1 cellular context compared by ENCODE assay signal in the genomic region with DNA sequence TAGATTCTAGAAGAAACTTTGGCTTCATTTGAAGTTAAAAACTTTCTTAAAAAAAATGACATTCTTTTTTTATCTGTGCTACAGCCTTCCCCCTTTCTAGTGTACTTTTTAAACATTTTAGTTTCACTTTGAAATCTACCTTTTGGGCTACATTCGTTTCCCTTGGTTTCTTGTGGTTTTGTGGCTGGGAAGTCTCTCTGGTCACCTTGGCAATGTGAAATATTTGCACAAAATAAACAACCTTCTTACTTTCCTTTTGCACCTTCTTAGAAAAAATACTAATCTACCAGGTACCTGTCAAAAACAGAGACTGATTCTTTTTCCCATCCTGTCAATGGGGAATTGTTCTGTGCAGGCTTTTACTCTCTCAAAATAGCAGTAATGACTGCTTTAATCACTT.
TF ChIP-seq lines count a peak whose summit lies in the region.

No MANE protein-coding gene starts in this region.

TF ChIP-seq in SK-N-SH, 30 proteins besides CTCF, POLR2A, EP300 and RAD21 (continued from another document):
- TF ChIP-seq, protein P1, sequence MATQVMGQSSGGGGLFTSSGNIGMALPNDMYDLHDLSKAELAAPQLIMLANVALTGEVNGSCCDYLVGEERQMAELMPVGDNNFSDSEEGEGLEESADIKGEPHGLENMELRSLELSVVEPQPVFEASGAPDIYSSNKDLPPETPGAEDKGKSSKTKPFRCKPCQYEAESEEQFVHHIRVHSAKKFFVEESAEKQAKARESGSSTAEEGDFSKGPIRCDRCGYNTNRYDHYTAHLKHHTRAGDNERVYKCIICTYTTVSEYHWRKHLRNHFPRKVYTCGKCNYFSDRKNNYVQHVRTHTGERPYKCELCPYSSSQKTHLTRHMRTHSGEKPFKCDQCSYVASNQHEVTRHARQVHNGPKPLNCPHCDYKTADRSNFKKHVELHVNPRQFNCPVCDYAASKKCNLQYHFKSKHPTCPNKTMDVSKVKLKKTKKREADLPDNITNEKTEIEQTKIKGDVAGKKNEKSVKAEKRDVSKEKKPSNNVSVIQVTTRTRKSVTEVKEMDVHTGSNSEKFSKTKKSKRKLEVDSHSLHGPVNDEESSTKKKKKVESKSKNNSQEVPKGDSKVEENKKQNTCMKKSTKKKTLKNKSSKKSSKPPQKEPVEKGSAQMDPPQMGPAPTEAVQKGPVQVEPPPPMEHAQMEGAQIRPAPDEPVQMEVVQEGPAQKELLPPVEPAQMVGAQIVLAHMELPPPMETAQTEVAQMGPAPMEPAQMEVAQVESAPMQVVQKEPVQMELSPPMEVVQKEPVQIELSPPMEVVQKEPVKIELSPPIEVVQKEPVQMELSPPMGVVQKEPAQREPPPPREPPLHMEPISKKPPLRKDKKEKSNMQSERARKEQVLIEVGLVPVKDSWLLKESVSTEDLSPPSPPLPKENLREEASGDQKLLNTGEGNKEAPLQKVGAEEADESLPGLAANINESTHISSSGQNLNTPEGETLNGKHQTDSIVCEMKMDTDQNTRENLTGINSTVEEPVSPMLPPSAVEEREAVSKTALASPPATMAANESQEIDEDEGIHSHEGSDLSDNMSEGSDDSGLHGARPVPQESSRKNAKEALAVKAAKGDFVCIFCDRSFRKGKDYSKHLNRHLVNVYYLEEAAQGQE (IDR thresholded peaks at IDR 0.05; ENCODE audit: low read depth, low read length) = no peak
- TF ChIP-seq USF1 (IDR thresholded peaks at IDR 0.05; ENCODE audit: borderline replicate concordance, low read depth) (no peak), FOXM1 (IDR thresholded peaks at IDR 0.05; ENCODE audit: low read depth) (no peak)
